ENCODE assay signal across 8 cellular contexts in genomic region chr3:125519678-125520562, GRCh38. TPM values are rescaled to one million over a fixed set of nuclear protein-coding genes. Genes with fewer than 3 reads are reported as not detected.
DNase-seq lines count a peak whose midpoint lies in the region; ATAC-seq, FAIRE-seq and TF ChIP-seq lines count a peak whose summit lies in the region.

SNX4 (minus strand) TSS chr3:125520202; CDS start chr3:125520172, 30 bp downstream.

- peak within 1 kb of the TSS; percentile 84 for H3K14ac ChIP-seq in trophoblast cell (ENCODE audit: low read length)

- peak within 1 kb of the TSS; percentile 74 for H2BK120ac ChIP-seq in trophoblast cell (ENCODE audit: insufficient read depth, low read length, poor library complexity)

- peak within 1 kb of the TSS; percentile 93 for H4K8ac ChIP-seq in trophoblast cell (ENCODE audit: low read depth, low read length)

- H4K12ac ChIP-seq in trophoblast cell (ENCODE audit: low read depth, low read length), result peak within 1 kb of the TSS; percentile 79

- H3K23ac ChIP-seq in trophoblast cell (ENCODE audit: low read length), result no peak within 1 kb of the TSS

- peak; percentile 81 for ATAC-seq in HG02840 (IDR thresholded peaks at IDR 0.05; ENCODE audit: low FRiP score, unreplicated experiment)

- peak; percentile 72 for DNase-seq in GM12891 (ENCODE audit: insufficient read length, low spot score)
- DNase-seq in NCI-H1436 (lab: John Stamatoyannopoulos, UW), result peak; percentile 87
- DNase-seq in T follicular helper cell (ENCODE audit: low read depth), result peak; percentile 79
- peak; percentile 98 for DNase-seq in adipocyte (ENCODE audit: low read depth)
- peak; percentile 96 for DNase-seq in cardiac septum (ENCODE audit: low spot score)
- DNase-seq in trophoblast cell, result peak; percentile 97
- peak; percentile 82 to 83 for DNase-seq in tibial nerve (ENCODE audit: low spot score in 2 of 2)

- H3K4me1 ChIP-seq in adipocyte (ENCODE audit: control insufficient read depth, insufficient read depth, low read length) (peaks cover 4% of the 10 kb centered on the region), trophoblast cell (ENCODE audit: control insufficient read depth in 1 of 2, insufficient read depth in 2 of 2, low read length in 2 of 2) (peaks cover 2 to 7% of the 10 kb centered on the region in 2 experiments), tibial nerve (peaks cover 0 to 35% (median 13%) of the 10 kb centered on the region in 4 donors)

- H3K27me3 ChIP-seq in adipocyte (replicated peaks; ENCODE audit: control insufficient read depth, insufficient read depth, low read length), result no peaks in the 10 kb centered on the region
- H3K27me3 ChIP-seq in trophoblast cell (ENCODE audit: insufficient read depth, low read length), result no peaks in the 10 kb centered on the region
- no peaks in the 10 kb centered on the region for H3K27me3 ChIP-seq in tibial nerve

- peak; percentile 93 for FAIRE-seq in GM12891 (lab: Jason Lieb, UNC)

- peak within 1 kb of the TSS; percentile 53 for H2BK5ac ChIP-seq in trophoblast cell (ENCODE audit: low read depth, low read length, poor library complexity)

- H3K4ac ChIP-seq in trophoblast cell (ENCODE audit: low read depth, low read length), result peak within 1 kb of the TSS; percentile 91

- WGBS in trophoblast cell (ENCODE audit: extremely low coverage, insufficient coverage, insufficient read length), result no CpG with 5 or more reads among the region's 65 CpGs
- 1% methylated on average over 60 to 63 of the region's 65 CpGs for WGBS in tibial nerve, 2 donors

- intact Hi-C loops in cardiac septum (cut with DNase I), result no loop called here

- peaks cover 10% of the 10 kb centered on the region for H3K79me1 ChIP-seq in trophoblast cell (ENCODE audit: low read length)

- peak within 1 kb of the TSS; percentile 84 for H4K91ac ChIP-seq in trophoblast cell (ENCODE audit: low read depth, low read length)

- H2AFZ ChIP-seq in trophoblast cell (ENCODE audit: insufficient read depth, low read length, poor library complexity), result peak within 1 kb of the TSS; percentile 93

- peak within 1 kb of the TSS; percentile 8 for H2AK5ac ChIP-seq in trophoblast cell (ENCODE audit: low read length)

- H3K36me3 ChIP-seq in adipocyte (ENCODE audit: control insufficient read depth, insufficient read depth, low read length, severe bottlenecking), result peaks cover 23% of the 10 kb centered on the region
- peaks cover 2 to 3% of the 10 kb centered on the region in 2 experiments for H3K36me3 ChIP-seq in trophoblast cell (ENCODE audit: control insufficient read depth in 1 of 2, insufficient read depth in 2 of 2, low read length in 2 of 2)
- peaks cover 0 to 15% (median 3%) of the 10 kb centered on the region in 3 donors for H3K36me3 ChIP-seq in tibial nerve

- H3K27ac ChIP-seq in trophoblast cell (ENCODE audit: low read depth, low read length), result peak within 1 kb of the TSS; percentile 72
- peak within 1 kb of the TSS; percentile 86 to 95 (median 92) for H3K27ac ChIP-seq in tibial nerve

- H2BK12ac ChIP-seq in trophoblast cell (ENCODE audit: low read length), result no peak within 1 kb of the TSS

- peak in 1 of 2 donors; percentile 78 for TF ChIP-seq EP300 in tibial nerve (IDR thresholded peaks at IDR 0.05)

- peaks cover 7% of the 10 kb centered on the region for H3K79me2 ChIP-seq in trophoblast cell (ENCODE audit: control insufficient read depth, insufficient read depth, low read length, poor library complexity)

- peak within 1 kb of the TSS; percentile 96 for H3K9ac ChIP-seq in adipocyte (ENCODE audit: low read length)
- peak within 1 kb of the TSS; percentile 91 for H3K9ac ChIP-seq in trophoblast cell (ENCODE audit: low read length)

- TF ChIP-seq CTCF in tibial nerve (IDR thresholded peaks at IDR 0.05), result peak in 2 of 5 experiments; percentile 14 to 24

- H3K9me3 ChIP-seq in adipocyte (ENCODE audit: control insufficient read depth, low read length), result no peaks in the 10 kb centered on the region
- no peaks in the 10 kb centered on the region for H3K9me3 ChIP-seq in trophoblast cell (ENCODE audit: insufficient read depth, low read depth, low read length)
- H3K9me3 ChIP-seq in tibial nerve, result no peaks in the 10 kb centered on the region

- peak within 1 kb of the TSS; percentile 74 for H3K4me2 ChIP-seq in trophoblast cell (ENCODE audit: low read length)

- peak within 1 kb of the TSS; percentile 89 for H3K18ac ChIP-seq in trophoblast cell (ENCODE audit: low read length)

- TF ChIP-seq POLR2A in GM12891 (IDR thresholded peaks at IDR 0.05; ENCODE audit: low read depth, low read length), result no peak; the same call in none of the 2 replicates
- peak; percentile 46 to 66 for TF ChIP-seq POLR2A in tibial nerve (IDR thresholded peaks at IDR 0.05)

- H3K4me3 ChIP-seq in adipocyte (ENCODE audit: low read length), result peak within 1 kb of the TSS; percentile 88
- H3K4me3 ChIP-seq in trophoblast cell (ENCODE audit: low read depth, low read length), result peak within 1 kb of the TSS; percentile 92
- H3K4me3 ChIP-seq in tibial nerve, result peak within 1 kb of the TSS; percentile 88 to 97 (median 95)

TF ChIP-seq in GM12891, 5 proteins besides CTCF, POLR2A, EP300 and RAD21:
- peak; percentile 58 for TF ChIP-seq POLR2AphosphoS5 (IDR thresholded peaks at IDR 0.05; ENCODE audit: low read depth, low read length)
- TF ChIP-seq POU2F2 (IDR thresholded peaks at IDR 0.05; ENCODE audit: low read depth, low read length), result no peak
- 0 out of 2 replicates have a peak, but pooled peaks have one; percentile 10 for TF ChIP-seq TAF1 (IDR thresholded peaks at IDR 0.05; ENCODE audit: low read depth, low read length)
- peak; percentile 12 for TF ChIP-seq PAX5 (IDR thresholded peaks at IDR 0.05; ENCODE audit: insufficient read depth, low read length, severe bottlenecking)
- no peak for TF ChIP-seq SPI1 (IDR thresholded peaks at IDR 0.05; ENCODE audit: low read depth, low read length)

RNA-seq across cellular contexts. Expression of gene SNX4, which starts in this region (rescaled TPM):
- 52.4 TPM for polyA plus RNA-seq in GM12891 (2012; ENCODE audit: low read depth, missing spikeins)
- 20.6 TPM for total RNA-seq in cardiac septum
- polyA plus RNA-seq in trophoblast cell (2013), result 27.4 and 28.3 TPM in 2 replicates
- 10 to 100 TPM; 39.0 to 71.5 (median 51.9) TPM for total RNA-seq in tibial nerve

Comparison
In these comparisons a context has a peak if more than half of its experiments do, and no peak if none do; other contexts are left out.
1. Peak in every context shown above with its lines: DNase-seq, ATAC-seq, H3K4me3 ChIP-seq and H3K27ac ChIP-seq.